In genomic region chr1:38586993-38587646, GRCh38 we compare ENCODE assay signal across 1 cellular context.
A peak's percentile ranks its signal among the peaks of the same experiment; 100 is the strongest.
TF ChIP-seq lines count a peak whose summit lies in the region.

No MANE protein-coding gene starts in this region.

TF ChIP-seq in K562, 482 proteins besides CTCF, POLR2A, EP300 and RAD21 (continued from another document and continues in another):
- TF ChIP-seq PTTG1 (tag; IDR thresholded peaks at IDR 0.05; ENCODE audit: low read depth) (no peak), MYC (IDR thresholded peaks at IDR 0.05; ENCODE audit: low read depth, low read length) (no peak), MYC (CRISPR knock-in tag; IDR thresholded peaks at IDR 0.05; ENCODE audit: borderline replicate concordance, low read depth) (no peak), ATF2 (CRISPR knock-in tag; IDR thresholded peaks at IDR 0.05) (no peak), CHD2 (IDR thresholded peaks at IDR 0.05; ENCODE audit: low read depth, low read length) (no peak), TAF9B (IDR thresholded peaks at IDR 0.05; ENCODE audit: partially characterized antibody) (no peak), ZNF431 (CRISPR knock-in tag; IDR thresholded peaks at IDR 0.05) (no peak), KHSRP (IDR thresholded peaks at IDR 0.05) (no peak), MAFK (IDR thresholded peaks at IDR 0.05; ENCODE audit: low read length) (no peak), CHD1 (IDR thresholded peaks at IDR 0.05; ENCODE audit: low read length) (no peak), CBX5 (IDR thresholded peaks at IDR 0.05; ENCODE audit: borderline replicate concordance, low read depth) (no peak), ATF7 (IDR thresholded peaks at IDR 0.05) (peak; percentile 28; the same call in 1 of the 2 replicates), CEBPB (tag; IDR thresholded peaks at IDR 0.05) (no peak), ZNF232 (CRISPR knock-in tag; IDR thresholded peaks at IDR 0.05) (no peak), ZMIZ1 (IDR thresholded peaks at IDR 0.05; ENCODE audit: low read depth in 2 of 2, low read length in 2 of 2) (no peak), TBP (optimal IDR thresholded peaks at IDR 0.05; ENCODE audit: low read depth, low read length) (no peak), RREB1 (CRISPR knock-in tag; IDR thresholded peaks at IDR 0.05) (no peak), CHD7 (IDR thresholded peaks at IDR 0.05; ENCODE audit: low read depth, low read length) (no peak), SMC3 (conservative IDR thresholded peaks at IDR 0.05; ENCODE audit: insufficient read depth, low read depth, low read length) (peak; percentile 95), HCFC1 (IDR thresholded peaks at IDR 0.05; ENCODE audit: low read depth, low read length) (no peak), KAT8 (IDR thresholded peaks at IDR 0.05; ENCODE audit: low read depth) (no peak), TCF15 (CRISPR knock-in tag; IDR thresholded peaks at IDR 0.05) (no peak), CTBP1 (IDR thresholded peaks at IDR 0.05; ENCODE audit: borderline replicate concordance) (peak; percentile 61; the same call in 1 of the 2 replicates), ETV6 (IDR thresholded peaks at IDR 0.05; ENCODE audit: borderline replicate concordance in 1 of 2, low read depth in 2 of 2, low read length in 1 of 2) (no peak), ETV6 (CRISPR knock-in tag; IDR thresholded peaks at IDR 0.05; ENCODE audit: borderline replicate concordance) (no peak), RBM25 (IDR thresholded peaks at IDR 0.05; ENCODE audit: low read depth, low read length, severe bottlenecking) (no peak), TCF7L2 (IDR thresholded peaks at IDR 0.05; ENCODE audit: low read depth, low read length) (no peak), ZNF140 (CRISPR knock-in tag; IDR thresholded peaks at IDR 0.05) (no peak), HMBOX1 (IDR thresholded peaks at IDR 0.05) (no peak), SMAD4 (CRISPR knock-in tag; conservative IDR thresholded peaks at IDR 0.05) (no peak), EWSR1 (IDR thresholded peaks at IDR 0.05; ENCODE audit: borderline replicate concordance, low read depth, partially characterized antibody) (no peak), POLR2G (IDR thresholded peaks at IDR 0.05; ENCODE audit: low read depth, low read length) (no peak), ZFP91 (CRISPR knock-in tag; IDR thresholded peaks at IDR 0.05) (no peak), ELF4 (CRISPR knock-in tag; IDR thresholded peaks at IDR 0.05) (no peak), ZC3H11A (IDR thresholded peaks at IDR 0.05; ENCODE audit: low read depth, low read length) (no peak)
